In genomic region chr4:53365121-53365485, GRCh38 we compare ENCODE assay signal across 8 cellular contexts. TPM values are rescaled to one million over a fixed set of nuclear protein-coding genes. Genes with fewer than 3 reads are reported as not detected.
DNase-seq lines count a peak whose midpoint lies in the region; ATAC-seq, FAIRE-seq and TF ChIP-seq lines count a peak whose summit lies in the region.

No MANE protein-coding gene starts in this region.

- no peaks in the 10 kb centered on the region for H4K20me1 ChIP-seq in H1 (replicated peaks in 1 of 2; ENCODE audit: control insufficient read depth in 1 of 2, insufficient read depth in 2 of 2, low read length in 2 of 2)

- no peak overlapping the region for H3K23ac ChIP-seq in H1 (ENCODE audit: insufficient read length)

- H3K9me3 ChIP-seq in H1 (ENCODE audit: insufficient read depth in 2 of 2, low read depth in 1 of 2, low read length in 1 of 2): no peaks in the 10 kb centered on the region

- no peak overlapping the region for H2BK5ac ChIP-seq in H1 (ENCODE audit: low read depth, low read length)

- 5% methylated on average over 8 of the region's 8 CpGs; no CpG with 5 or more reads in 1 of the 2 experiments for WGBS in H1 (ENCODE audit: extremely low coverage in 1 of 2, insufficient coverage in 1 of 2, insufficient read length in 1 of 2, insufficient replicate concordance in 2 of 2, low coverage in 1 of 2, low lambda C conversion rate in 2 of 2, missing lambda C conversion rate in 1 of 2), 2 experiments

- no peaks in the 10 kb centered on the region for H3K79me1 ChIP-seq in H1 (ENCODE audit: low read depth, low read length)

- no peaks in the 10 kb centered on the region for H3K36me3 ChIP-seq in H1 (ENCODE audit: control insufficient read depth in 2 of 4, insufficient read depth in 4 of 4, low read length in 3 of 4)

- TF ChIP-seq RAD21 in H1 (IDR thresholded peaks at IDR 0.05 in 1 of 2, conservative IDR thresholded peaks at IDR 0.05 in 1 of 2; ENCODE audit: low read depth in 2 of 2, low read length in 2 of 2): no peak

- H2AK5ac ChIP-seq in H1 (ENCODE audit: low read depth, low read length): no peak overlapping the region

- CTCF ChIA-PET in H1 (lab: Charles Lee; ENCODE audit: partially characterized antibody): interaction anchor here (0.9 kb wide), 1 partner anchor 349 kb away, joined by 5 read pairs; no protein-coding TSS in a partner anchor

- peak overlapping the region; percentile 78 to 97 for H3K4me2 ChIP-seq in H1 (ENCODE audit: insufficient read depth in 1 of 2, low read depth in 2 of 2, low read length in 2 of 2)

- no peak overlapping the region for H2BK12ac ChIP-seq in H1 (ENCODE audit: low read depth, low read length)

- DNase-seq in stimulated activated CD4-positive, alpha-beta T cell treated with anti-CD3 and anti-CD28 coated beads, TNF-alpha, amount 100 ng/mL, for 4 hours (ENCODE audit: low read depth in 3 of 3): peak in 2 of 3 experiments; percentile 1 to 7
- DNase-seq in stimulated activated CD4-positive, alpha-beta T cell treated with anti-CD3 and anti-CD28 coated beads, Interleukin-12 subunit alpha, Interleukin-12 subunit beta, amount 100 ng/mL, for 4 hours: no peak
- DNase-seq in SK-N-DZ (ENCODE audit: low spot score) (peak; percentile 13), H1 (ENCODE audit: low read depth in 1 of 2, low spot score in 2 of 2) (no peak), myocyte (ENCODE audit: low read depth) (peak; percentile 8), mesenteric fat pad (ENCODE audit: low spot score) (no peak)

- H2AFZ ChIP-seq in H1 (ENCODE audit: low read length): peak overlapping the region; percentile 92

- no peak overlapping the region for H3K27ac ChIP-seq in H1 (ENCODE audit: low read depth, low read length)

- FAIRE-seq in H1 (lab: Jason Lieb, UNC): no peak

- peak overlapping the region; percentile 39; the same call in 1 of the 2 replicates for H4K8ac ChIP-seq in H1 (ENCODE audit: extremely low read depth, insufficient read depth, low read length)

- TF ChIP-seq EP300 in H1 (IDR thresholded peaks at IDR 0.05; ENCODE audit: borderline replicate concordance in 1 of 2, low read depth in 2 of 2, low read length in 2 of 2): no peak

- no peak overlapping the region for H2BK120ac ChIP-seq in H1 (replicated peaks; ENCODE audit: low read depth, low read length)

- no peak overlapping the region for H4K5ac ChIP-seq in H1 (ENCODE audit: insufficient read length, low read depth, low read length)

- H4K91ac ChIP-seq in H1 (replicated peaks; ENCODE audit: insufficient read length, low read length): no peak overlapping the region

- POLR2A ChIA-PET in H1 (lab: Charles Lee; ENCODE audit: partially characterized antibody): no interaction called here

- no peak overlapping the region for H3K18ac ChIP-seq in H1 (ENCODE audit: extremely low read depth, low read length)

- H2BK20ac ChIP-seq in H1 (ENCODE audit: low read length): no peak overlapping the region

- peak; percentile 11 for ATAC-seq in HG03175 (IDR thresholded peaks at IDR 0.05; ENCODE audit: unreplicated experiment)
- ATAC-seq in HG03521 (IDR thresholded peaks at IDR 0.05; ENCODE audit: unreplicated experiment): no peak

- H3K4me1 ChIP-seq in H1 (replicated peaks in 1 of 4; ENCODE audit: control insufficient read depth in 3 of 4, insufficient read depth in 4 of 4, low read length in 3 of 4): 0 out of 7 replicates have a peak, but pooled peaks cover 0 to 2% (median 0%) of the 10 kb centered on the region in 4 experiments

- H3K4ac ChIP-seq in H1 (replicated peaks; ENCODE audit: insufficient read length, low read depth, low read length): no peak overlapping the region

- peaks cover 13% of the 10 kb centered on the region; the same call in 1 of the 2 replicates for H3K23me2 ChIP-seq in H1 (ENCODE audit: low read depth, low read length)

- H3K14ac ChIP-seq in H1 (ENCODE audit: insufficient read length): no peak overlapping the region

- H2BK15ac ChIP-seq in H1 (ENCODE audit: low read length): no peak overlapping the region

- peak overlapping the region in 3 of 4 experiments; percentile 6 to 48 (median 14); a peak in 4 of 7 replicates for H3K9ac ChIP-seq in H1 (replicated peaks in 1 of 4; ENCODE audit: extremely low read depth in 1 of 4, low read depth in 3 of 4, low read length in 3 of 4)

- peak overlapping the region; percentile 74 to 99 (median 97) for H3K4me3 ChIP-seq in H1 (ENCODE audit: extremely low read depth in 1 of 4, insufficient read depth in 2 of 4, low read depth in 3 of 4, low read length in 4 of 4)

- TF ChIP-seq POLR2A in H1 (IDR thresholded peaks at IDR 0.05; ENCODE audit: control extremely low read depth in 1 of 2, low read depth in 2 of 2, low read length in 2 of 2): no peak

- peaks cover 2 to 8% (median 3%) of the 10 kb centered on the region in 4 experiments; a peak in 5 of 7 replicates for H3K27me3 ChIP-seq in H1 (replicated peaks in 1 of 4; ENCODE audit: control insufficient read depth in 3 of 4, extremely low read depth in 1 of 4, insufficient read depth in 3 of 4, low read length in 3 of 4)

- TF ChIP-seq CTCF in H1 (IDR thresholded peaks at IDR 0.05; ENCODE audit: control extremely low read depth in 1 of 3, insufficient read depth in 1 of 3, low read depth in 1 of 3, low read length in 3 of 3): no peak

- no peak overlapping the region for H3K56ac ChIP-seq in H1 (replicated peaks; ENCODE audit: insufficient read length, low read depth, low read length)

- H3K79me2 ChIP-seq in H1 (ENCODE audit: control insufficient read depth in 1 of 2, insufficient read depth in 2 of 2, low read length in 2 of 2): no peaks in the 10 kb centered on the region

TF ChIP-seq in H1, 55 proteins besides CTCF, POLR2A, EP300 and RAD21:
- no peak for TF ChIP-seq EGR1 (IDR thresholded peaks at IDR 0.05; ENCODE audit: borderline replicate concordance, low read depth, low read length)
- no peak for TF ChIP-seq POU5F1 (IDR thresholded peaks at IDR 0.05; ENCODE audit: low read depth, low read length)
- TF ChIP-seq SRF (IDR thresholded peaks at IDR 0.05; ENCODE audit: low read depth, low read length): no peak
- TF ChIP-seq EZH2 (IDR thresholded peaks at IDR 0.05; ENCODE audit: low read depth, low read length, severe bottlenecking): no peak
- TF ChIP-seq CREB1 (IDR thresholded peaks at IDR 0.05): no peak
- TF ChIP-seq POLR2AphosphoS5 (IDR thresholded peaks at IDR 0.05; ENCODE audit: low read depth, low read length): no peak
- no peak for TF ChIP-seq TCF12 (IDR thresholded peaks at IDR 0.05; ENCODE audit: low read depth, low read length)
- TF ChIP-seq HDAC2 (IDR thresholded peaks at IDR 0.05; ENCODE audit: borderline replicate concordance in 1 of 2, low read depth in 2 of 2, low read length in 2 of 2): no peak
- TF ChIP-seq FOSL1 (IDR thresholded peaks at IDR 0.05; ENCODE audit: insufficient read depth, low read depth, low read length): no peak
TF ChIP-seq in H1: peak in this region for 0.

RNA-seq across cellular contexts. Expression of gene SCFD2, which starts 0.8 kb away (rescaled TPM):
- 14.7 and 18.0 TPM in 2 replicates for polyA plus RNA-seq in SK-N-DZ (2014; cell fraction: cytosol; rRNA removed)
- 6.7 and 10.3 TPM in 2 replicates for polyA plus RNA-seq in SK-N-DZ (2014; cell fraction: nucleus; rRNA removed)
- 8.8 and 10.2 TPM in 2 replicates for total RNA-seq in H1 (2021; fragmentation: NEBNext Ultra II Directional; extraction: Animal tissue kit (Norgen Biotek cat#: 25700))
- polyA plus RNA-seq in H1 (2011; rRNA removed): 6.2 and 10.0 TPM in 2 replicates
- polyA plus RNA-seq in H1 (2011; cell fraction: cytosol; rRNA removed): 8.7 TPM
- 13.6 TPM for polyA plus RNA-seq in H1 (2011; cell fraction: nucleus; rRNA removed)
- polyA plus RNA-seq in H1 (2012, experiment 1 of 2): 8.3 to 10.5 TPM (median 8.9 TPM) in 4 replicates
- 4.5 TPM for polyA plus RNA-seq in H1 (2012, experiment 2 of 2)
- polyA plus RNA-seq in H1 (2013, experiment 1 of 2): 6.5 TPM
- 5.9 TPM for polyA plus RNA-seq in H1 (2013, experiment 2 of 2)
- 27.8 and 31.7 TPM in 2 replicates for polyA minus RNA-seq in H1 (2011; rRNA and poly(A)+ RNA removed)
- polyA minus RNA-seq in H1 (2011; cell fraction: cytosol; rRNA and poly(A)+ RNA removed): 7.2 TPM
- polyA minus RNA-seq in H1 (2011; cell fraction: nucleus; rRNA and poly(A)+ RNA removed): 42.7 TPM
- 20.6 and 21.7 TPM in 2 replicates for total RNA-seq in myocyte
- polyA plus RNA-seq in myocyte (2012): 16.6 TPM
- 23.3 TPM for total RNA-seq in mesenteric fat pad

RNA-seq across cellular contexts. Expression of gene FIP1L1, which starts 12.3 kb away (rescaled TPM):
- polyA plus RNA-seq in SK-N-DZ (2014; cell fraction: cytosol; rRNA removed): 53.5 and 57.5 TPM in 2 replicates
- 39.8 and 51.5 TPM in 2 replicates for polyA plus RNA-seq in SK-N-DZ (2014; cell fraction: nucleus; rRNA removed)
- 53.7 and 56.9 TPM in 2 replicates for total RNA-seq in H1 (2021; fragmentation: NEBNext Ultra II Directional; extraction: Animal tissue kit (Norgen Biotek cat#: 25700))
- polyA plus RNA-seq in H1 (2011; rRNA removed): 18.8 and 19.5 TPM in 2 replicates
- polyA plus RNA-seq in H1 (2011; cell fraction: cytosol; rRNA removed): 27.0 TPM
- polyA plus RNA-seq in H1 (2011; cell fraction: nucleus; rRNA removed): 17.6 TPM
- polyA plus RNA-seq in H1 (2012, experiment 1 of 2): 43.2 to 44.4 TPM (median 43.8 TPM) in 4 replicates
- polyA plus RNA-seq in H1 (2012, experiment 2 of 2): 5.1 TPM
- polyA plus RNA-seq in H1 (2013, experiment 1 of 2): 69.0 TPM
- polyA plus RNA-seq in H1 (2013, experiment 2 of 2): 68.4 TPM
- polyA minus RNA-seq in H1 (2011; rRNA and poly(A)+ RNA removed): 31.5 and 37.4 TPM in 2 replicates
- 20.2 TPM for polyA minus RNA-seq in H1 (2011; cell fraction: cytosol; rRNA and poly(A)+ RNA removed)
- 66.2 TPM for polyA minus RNA-seq in H1 (2011; cell fraction: nucleus; rRNA and poly(A)+ RNA removed)
- total RNA-seq in myocyte: 44.3 and 51.3 TPM in 2 replicates
- polyA plus RNA-seq in myocyte (2012): 26.5 TPM
- total RNA-seq in mesenteric fat pad: 33.2 TPM

Comparison
In these comparisons a context has a peak if more than half of its experiments do, and no peak if none do; other contexts are left out.
1. DNase-seq: peak in stimulated activated CD4-positive, alpha-beta T cell treated with anti-CD3 and anti-CD28 coated beads, TNF-alpha, amount 100 ng/mL, for 4 hours (2 of 3), SK-N-DZ (single experiment) and myocyte (single experiment); none in stimulated activated CD4-positive, alpha-beta T cell treated with anti-CD3 and anti-CD28 coated beads, Interleukin-12 subunit alpha, Interleukin-12 subunit beta, amount 100 ng/mL, for 4 hours (single experiment), H1 (0 of 2) and mesenteric fat pad (single experiment).